1 cellular context compared by ENCODE assay signal in genomic region chr9:88481933-88482332, GRCh38.
TF ChIP-seq lines count a peak whose summit lies in the region.

No MANE protein-coding gene starts in this region.

TF ChIP-seq in GM23338, 12 proteins besides CTCF, POLR2A, EP300 and RAD21:
- TF ChIP-seq ZNF114 (CRISPR knock-in tag; IDR thresholded peaks at IDR 0.05) (no peak), CREB1 (CRISPR knock-in tag; IDR thresholded peaks at IDR 0.05; ENCODE audit: low read depth) (no peak), EZH2 (IDR thresholded peaks at IDR 0.05; ENCODE audit: low read depth, unreplicated experiment) (no peak), ZNF331 (CRISPR knock-in tag; IDR thresholded peaks at IDR 0.05; ENCODE audit: low read depth) (no peak), POLR2AphosphoS5 (IDR thresholded peaks at IDR 0.05; ENCODE audit: low read depth) (no peak), NANOG (IDR thresholded peaks at IDR 0.05; ENCODE audit: borderline replicate concordance) (no peak), REST (IDR thresholded peaks at IDR 0.05; ENCODE audit: unreplicated experiment) (no peak), STAT1 (IDR thresholded peaks at IDR 0.05; ENCODE audit: unreplicated experiment) (no peak), ETS1 (IDR thresholded peaks at IDR 0.05) (no peak), JUNB (IDR thresholded peaks at IDR 0.05; ENCODE audit: unreplicated experiment) (no peak), EZH2phosphoT487 (IDR thresholded peaks at IDR 0.05; ENCODE audit: unreplicated experiment) (no peak)
- TF ChIP-seq, protein P1, sequence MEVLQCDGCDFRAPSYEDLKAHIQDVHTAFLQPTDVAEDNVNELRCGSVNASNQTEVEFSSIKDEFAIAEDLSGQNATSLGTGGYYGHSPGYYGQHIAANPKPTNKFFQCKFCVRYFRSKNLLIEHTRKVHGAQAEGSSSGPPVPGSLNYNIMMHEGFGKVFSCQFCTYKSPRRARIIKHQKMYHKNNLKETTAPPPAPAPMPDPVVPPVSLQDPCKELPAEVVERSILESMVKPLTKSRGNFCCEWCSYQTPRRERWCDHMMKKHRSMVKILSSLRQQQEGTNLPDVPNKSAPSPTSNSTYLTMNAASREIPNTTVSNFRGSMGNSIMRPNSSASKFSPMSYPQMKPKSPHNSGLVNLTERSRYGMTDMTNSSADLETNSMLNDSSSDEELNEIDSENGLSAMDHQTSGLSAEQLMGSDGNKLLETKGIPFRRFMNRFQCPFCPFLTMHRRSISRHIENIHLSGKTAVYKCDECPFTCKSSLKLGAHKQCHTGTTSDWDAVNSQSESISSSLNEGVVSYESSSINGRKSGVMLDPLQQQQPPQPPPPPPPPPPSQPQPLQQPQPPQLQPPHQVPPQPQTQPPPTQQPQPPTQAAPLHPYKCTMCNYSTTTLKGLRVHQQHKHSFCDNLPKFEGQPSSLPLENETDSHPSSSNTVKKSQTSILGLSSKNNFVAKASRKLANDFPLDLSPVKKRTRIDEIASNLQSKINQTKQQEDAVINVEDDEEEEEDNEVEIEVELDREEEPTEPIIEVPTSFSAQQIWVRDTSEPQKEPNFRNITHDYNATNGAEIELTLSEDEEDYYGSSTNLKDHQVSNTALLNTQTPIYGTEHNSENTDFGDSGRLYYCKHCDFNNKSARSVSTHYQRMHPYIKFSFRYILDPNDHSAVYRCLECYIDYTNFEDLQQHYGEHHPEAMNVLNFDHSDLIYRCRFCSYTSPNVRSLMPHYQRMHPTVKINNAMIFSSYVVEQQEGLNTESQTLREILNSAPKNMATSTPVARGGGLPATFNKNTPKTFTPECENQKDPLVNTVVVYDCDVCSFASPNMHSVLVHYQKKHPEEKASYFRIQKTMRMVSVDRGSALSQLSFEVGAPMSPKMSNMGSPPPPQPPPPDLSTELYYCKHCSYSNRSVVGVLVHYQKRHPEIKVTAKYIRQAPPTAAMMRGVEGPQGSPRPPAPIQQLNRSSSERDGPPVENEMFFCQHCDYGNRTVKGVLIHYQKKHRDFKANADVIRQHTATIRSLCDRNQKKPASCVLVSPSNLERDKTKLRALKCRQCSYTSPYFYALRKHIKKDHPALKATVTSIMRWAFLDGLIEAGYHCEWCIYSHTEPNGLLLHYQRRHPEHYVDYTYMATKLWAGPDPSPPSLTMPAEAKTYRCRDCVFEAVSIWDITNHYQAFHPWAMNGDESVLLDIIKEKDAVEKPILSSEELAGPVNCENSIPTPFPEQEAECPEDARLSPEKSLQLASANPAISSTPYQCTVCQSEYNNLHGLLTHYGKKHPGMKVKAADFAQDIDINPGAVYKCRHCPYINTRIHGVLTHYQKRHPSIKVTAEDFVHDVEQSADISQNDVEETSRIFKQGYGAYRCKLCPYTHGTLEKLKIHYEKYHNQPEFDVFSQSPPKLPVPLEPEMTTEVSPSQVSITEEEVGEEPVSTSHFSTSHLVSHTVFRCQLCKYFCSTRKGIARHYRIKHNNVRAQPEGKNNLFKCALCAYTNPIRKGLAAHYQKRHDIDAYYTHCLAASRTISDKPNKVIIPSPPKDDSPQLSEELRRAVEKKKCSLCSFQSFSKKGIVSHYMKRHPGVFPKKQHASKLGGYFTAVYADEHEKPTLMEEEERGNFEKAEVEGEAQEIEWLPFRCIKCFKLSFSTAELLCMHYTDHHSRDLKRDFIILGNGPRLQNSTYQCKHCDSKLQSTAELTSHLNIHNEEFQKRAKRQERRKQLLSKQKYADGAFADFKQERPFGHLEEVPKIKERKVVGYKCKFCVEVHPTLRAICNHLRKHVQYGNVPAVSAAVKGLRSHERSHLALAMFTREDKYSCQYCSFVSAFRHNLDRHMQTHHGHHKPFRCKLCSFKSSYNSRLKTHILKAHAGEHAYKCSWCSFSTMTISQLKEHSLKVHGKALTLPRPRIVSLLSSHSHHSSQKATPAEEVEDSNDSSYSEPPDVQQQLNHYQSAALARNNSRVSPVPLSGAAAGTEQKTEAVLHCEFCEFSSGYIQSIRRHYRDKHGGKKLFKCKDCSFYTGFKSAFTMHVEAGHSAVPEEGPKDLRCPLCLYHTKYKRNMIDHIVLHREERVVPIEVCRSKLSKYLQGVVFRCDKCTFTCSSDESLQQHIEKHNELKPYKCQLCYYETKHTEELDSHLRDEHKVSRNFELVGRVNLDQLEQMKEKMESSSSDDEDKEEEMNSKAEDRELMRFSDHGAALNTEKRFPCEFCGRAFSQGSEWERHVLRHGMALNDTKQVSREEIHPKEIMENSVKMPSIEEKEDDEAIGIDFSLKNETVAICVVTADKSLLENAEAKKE (CRISPR knock-in tag; IDR thresholded peaks at IDR 0.05), result no peak
TF ChIP-seq in GM23338: peak in this region for 0.
